In the genomic region with DNA sequence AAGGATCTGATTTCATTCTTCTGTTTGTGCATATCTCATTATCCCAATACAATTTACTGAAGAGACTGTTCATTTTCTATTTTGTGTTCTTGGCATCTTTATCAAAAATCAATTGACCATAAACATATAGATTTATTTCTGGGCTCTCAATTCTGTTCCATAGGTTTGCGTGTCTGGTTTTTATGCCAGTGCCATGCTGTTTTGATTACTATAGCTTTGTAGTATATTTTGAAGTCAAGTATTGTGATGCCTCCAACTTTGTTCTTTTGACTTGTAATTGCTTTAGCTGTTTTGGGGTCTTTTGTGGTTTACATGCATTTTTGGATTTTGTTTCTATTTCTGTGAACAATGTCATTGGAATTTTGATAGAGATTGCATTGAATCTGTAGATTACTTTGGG, we compare ENCODE assay signal across 38 cellular contexts.
"Had no signal": no experiment of that assay in that cellular context is flagged by ENCODE, and none has a peak within 500 bp of the region (broad histone marks: within the 10 kb centered on the region; RNA-seq: fewer than 3 reads in every experiment).

No MANE protein-coding gene starts in this region.

- H3K4me3 Mint-ChIP-seq: activated B cell treated with CpG ODN at 0.5 μM for 24 hours; activated CD4-positive, alpha-beta memory T cell treated with anti-CD3 and anti-CD28 coated beads for 36 hours; activated CD4-positive, alpha-beta T cell treated with anti-CD3 and anti-CD28 coated beads for 36 hours; activated CD8-positive, alpha-beta T cell treated with anti-CD3 and anti-CD28 coated beads for 36 hours; activated naive CD4-positive, alpha-beta T cell treated with anti-CD3 and anti-CD28 coated beads for 36 hours; activated naive CD8-positive, alpha-beta T cell treated with anti-CD3 and anti-CD28 coated beads for 36 hours; activated T-cell treated with anti-CD3 and anti-CD28 coated beads, Interleukin-2, amount 50 U/mL, for 4 hours; activated T-cell treated with anti-CD3 and anti-CD28 coated beads, Interleukin-2, amount 50 U/mL, for 72 hours; activated T-helper 1 cell treated with anti-CD3 and anti-CD28 coated beads, Interleukin-12 subunit alpha, Interleukin-12 subunit beta, Interleukin-2, Interleukin-4 antibody, amounts not matched to agents 30 ng/mL and 10 ng/mL and 1 ng/mL, durations not matched to agents 14 hours and 24 hours and 36 hours; activated T-helper 17 cell treated with anti-CD3 and anti-CD28 coated beads, Interleukin-2, amount 50 U/mL, for 72 hours; brain; central memory CD8-positive, alpha-beta T cell; T-helper 1 cell treated with Interleukin-12 subunit alpha and Interleukin-12 subunit beta and Interleukin-4 antibody, amounts not matched to agents 30 μg/mL and 1 μg/mL, for 36 hours; T-helper 2 cell treated with Interferon-gamma antibody and Interleukin-4, amounts not matched to agents 5 μg/mL and 100 μg/mL, for 36 hours had no signal

- FAIRE-seq: bronchial epithelial cell, TTC549 had no signal

- H3K4me3 ChIP-seq: ascending aorta, cardiac muscle cell, colonic mucosa had no signal

- H3K27ac Mint-ChIP-seq: activated B cell treated with CpG ODN at 0.5 μM for 24 hours; activated CD4-positive, alpha-beta memory T cell treated with anti-CD3 and anti-CD28 coated beads for 36 hours; activated CD4-positive, alpha-beta T cell treated with anti-CD3 and anti-CD28 coated beads for 36 hours; activated CD8-positive, alpha-beta T cell treated with anti-CD3 and anti-CD28 coated beads for 36 hours; activated naive CD4-positive, alpha-beta T cell treated with anti-CD3 and anti-CD28 coated beads for 36 hours; activated naive CD4-positive, alpha-beta T cell treated with anti-CD3 and anti-CD28 coated beads, Interleukin-2, amount 50 U/mL, for 72 hours; activated naive CD8-positive, alpha-beta T cell treated with anti-CD3 and anti-CD28 coated beads for 36 hours; activated T-cell treated with anti-CD3 and anti-CD28 coated beads, Interleukin-2, amount 50 U/mL, for 72 hours; activated T-helper 1 cell treated with anti-CD3 and anti-CD28 coated beads, Interleukin-12 subunit alpha, Interleukin-12 subunit beta, Interleukin-2, Interleukin-4 antibody, amounts not matched to agents 30 ng/mL and 10 ng/mL and 1 ng/mL, durations not matched to agents 14 hours and 24 hours and 36 hours; activated T-helper 17 cell treated with anti-CD3 and anti-CD28 coated beads, Interleukin-2, amount 50 U/mL, for 72 hours; brain; T-helper 1 cell treated with Interleukin-12 subunit alpha and Interleukin-12 subunit beta and Interleukin-4 antibody, amounts not matched to agents 30 μg/mL and 1 μg/mL, for 36 hours; T-helper 2 cell treated with Interferon-gamma antibody and Interleukin-4, amounts not matched to agents 5 μg/mL and 100 μg/mL, for 36 hours had no signal

- H3K4me1 Mint-ChIP-seq: activated B cell treated with CpG ODN at 0.5 μM for 24 hours; activated CD4-positive, alpha-beta T cell treated with anti-CD3 and anti-CD28 coated beads for 36 hours; activated naive CD8-positive, alpha-beta T cell treated with anti-CD3 and anti-CD28 coated beads for 36 hours; activated T-helper 17 cell treated with anti-CD3 and anti-CD28 coated beads, Interleukin-2, amount 50 U/mL, for 72 hours; brain; central memory CD8-positive, alpha-beta T cell had no signal

- H3K27me3 ChIP-seq: ascending aorta, cardiac muscle cell, colonic mucosa had no signal

- ATAC-seq: activated CD4-positive, alpha-beta T cell treated with anti-CD3 and anti-CD28 coated beads for 36 hours; activated CD8-positive, alpha-beta T cell treated with anti-CD3 and anti-CD28 coated beads for 36 hours; activated naive CD4-positive, alpha-beta T cell treated with anti-CD3 and anti-CD28 coated beads, Interleukin-2, amount 50 U/mL, for 72 hours; activated T-cell treated with anti-CD3 and anti-CD28 coated beads, Interleukin-2, amount 50 U/mL, for 4 hours; activated T-cell treated with anti-CD3 and anti-CD28 coated beads, Interleukin-2, amount 50 U/mL, for 72 hours; activated T-helper 17 cell treated with anti-CD3 and anti-CD28 coated beads, Interleukin-2, amount 50 U/mL, for 72 hours had no signal

- DNase-seq: activated B cell treated with CpG ODN at 0.5 μM for 24 hours; activated CD4-positive, alpha-beta memory T cell treated with anti-CD3 and anti-CD28 coated beads for 36 hours; activated CD4-positive, alpha-beta T cell treated with anti-CD3 and anti-CD28 coated beads for 1 hour; activated CD4-positive, alpha-beta T cell treated with anti-CD3 and anti-CD28 coated beads for 36 hours; activated CD4-positive, alpha-beta T cell treated with anti-CD3 and anti-CD28 coated beads for 48 hours; activated CD4-positive, alpha-beta T cell treated with anti-CD3 and anti-CD28 coated beads, Interleukin-2, amount 50 U/mL, for 1 hour; activated CD4-positive, alpha-beta T cell treated with anti-CD3 and anti-CD28 coated beads, Interleukin-2, amount 50 U/mL, for 4 hours; activated CD8-positive, alpha-beta memory T cell treated with anti-CD3 and anti-CD28 coated beads, Interleukin-2, amount 50 U/mL, for 4 hours; activated CD8-positive, alpha-beta T cell treated with anti-CD3 and anti-CD28 coated beads for 36 hours; activated effector memory CD4-positive, alpha-beta T cell treated with anti-CD3 and anti-CD28 coated beads, Interleukin-2, amount 50 U/mL, for 16 hours; activated gamma-delta T cell treated with Interleukin-2 at 50 U/mL for 16 hours; activated naive CD4-positive, alpha-beta T cell; activated naive CD4-positive, alpha-beta T cell treated with anti-CD3 and anti-CD28 coated beads for 36 hours; activated naive CD4-positive, alpha-beta T cell treated with anti-CD3 and anti-CD28 coated beads, Interleukin-2, amount 50 U/mL, for 16 hours; activated naive CD8-positive, alpha-beta T cell treated with anti-CD3 and anti-CD28 coated beads for 36 hours; activated T-cell treated with anti-CD3 and anti-CD28 coated beads for 4 hours; activated T-cell treated with anti-CD3 and anti-CD28 coated beads, Interleukin-2, amount 50 U/mL, for 1 hour; activated T-cell treated with anti-CD3 and anti-CD28 coated beads, Interleukin-2, amount 50 U/mL, for 4 hours; activated T-cell treated with anti-CD3 and anti-CD28 coated beads, Interleukin-2, amount 50 U/mL, for 72 hours; amygdala; anterior cingulate cortex; caudate nucleus; cerebellar nuclear complex; colonic mucosa; T-helper 2 cell; T-helper 9 cell had no signal

- H3K4me1 ChIP-seq: ascending aorta, colonic mucosa had no signal

- H3K36me3 Mint-ChIP-seq: activated CD4-positive, alpha-beta memory T cell treated with anti-CD3 and anti-CD28 coated beads for 36 hours; activated naive CD8-positive, alpha-beta T cell treated with anti-CD3 and anti-CD28 coated beads for 36 hours; brain had no signal

- H3K36me3 ChIP-seq: ascending aorta, cardiac muscle cell, colonic mucosa had no signal

- H3K27me3 Mint-ChIP-seq: activated B cell treated with CpG ODN at 0.5 μM for 24 hours; activated CD4-positive, alpha-beta memory T cell treated with anti-CD3 and anti-CD28 coated beads for 36 hours; activated CD4-positive, alpha-beta T cell treated with anti-CD3 and anti-CD28 coated beads for 36 hours; activated CD8-positive, alpha-beta T cell treated with anti-CD3 and anti-CD28 coated beads for 36 hours; activated naive CD8-positive, alpha-beta T cell treated with anti-CD3 and anti-CD28 coated beads for 36 hours; activated T-helper 17 cell treated with anti-CD3 and anti-CD28 coated beads, Interleukin-2, amount 50 U/mL, for 72 hours; brain; central memory CD8-positive, alpha-beta T cell had no signal

- H3K27ac ChIP-seq: ascending aorta, cardiac muscle cell, colonic mucosa, VCaP had no signal

- H3K9me3 ChIP-seq: colonic mucosa had no signal
